ENCODE assay signal across 24 cellular contexts in the genomic region with DNA sequence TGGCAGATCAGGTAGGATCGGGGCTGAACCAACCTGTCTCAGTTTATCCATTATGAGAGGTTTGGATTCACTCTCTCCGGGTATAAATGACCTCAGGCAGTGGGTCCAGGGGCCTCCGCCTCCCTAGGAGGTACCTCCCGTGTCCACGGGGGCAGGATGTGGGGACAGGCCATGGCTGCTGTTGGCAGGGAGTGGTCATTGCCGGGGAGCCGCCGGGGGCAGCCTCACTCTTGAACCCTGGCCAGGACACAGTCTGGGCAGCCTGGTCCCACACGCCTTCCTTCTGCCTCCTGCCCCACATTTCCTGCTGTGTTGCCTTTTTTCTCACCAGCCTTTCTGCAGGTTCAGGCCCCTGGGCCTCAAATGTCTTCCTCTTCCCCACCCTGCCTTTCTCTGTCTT. TPM values are rescaled to one million over a fixed set of nuclear protein-coding genes. Genes with fewer than 3 reads are reported as not detected.
A peak's percentile ranks its signal among the peaks of the same experiment; 100 is the strongest.
DNase-seq lines count a peak whose midpoint lies in the region; ATAC-seq and TF ChIP-seq lines count a peak whose summit lies in the region.
"Had no signal": no experiment of that assay in that cellular context is flagged by ENCODE, and none has a peak within 500 bp of the region (broad histone marks: within the 10 kb centered on the region; RNA-seq: fewer than 3 reads in every experiment).

No MANE protein-coding gene starts in this region.

- H3F3A ChIP-seq in smooth muscle cell (ENCODE audit: low read depth) = no peaks in the 10 kb centered on the region

- H3K4me1 Mint-ChIP-seq in endothelial cell (ENCODE audit: unreplicated experiment) = peaks cover 4% of the 10 kb centered on the region
- H3K4me1 Mint-ChIP-seq in stimulated activated effector memory CD8-positive, alpha-beta T cell treated with anti-CD3 and anti-CD28 coated beads, Interleukin-12 subunit alpha, Interleukin-12 subunit beta, amount 100 ng/mL, for 72 hours = no peaks in the 10 kb centered on the region

- WGBS in smooth muscle cell (ENCODE audit: low lambda C conversion rate) = 95% methylated on average over 9 of the region's 9 CpGs

- H3K4me3 Mint-ChIP-seq in endothelial cell (ENCODE audit: unreplicated experiment) = peak overlapping the region; percentile 42
- H3K4me3 Mint-ChIP-seq in stimulated activated effector memory CD8-positive, alpha-beta T cell treated with anti-CD3 and anti-CD28 coated beads, Interleukin-12 subunit alpha, Interleukin-12 subunit beta, amount 100 ng/mL, for 72 hours = no peak overlapping the region
- H3K4me3 Mint-ChIP-seq: CD4-positive, alpha-beta T cell; HFFc6; IgD-negative memory B cell had no signal

- no peak for DNase-seq in AG04450 (ENCODE audit: low read depth, low spot score)
- no peak for DNase-seq in endothelial cell (ENCODE audit: low spot score)
- no peak for DNase-seq in stimulated activated effector memory CD8-positive, alpha-beta T cell treated with anti-CD3 and anti-CD28 coated beads, Interleukin-12 subunit alpha, Interleukin-12 subunit beta, amount 100 ng/mL, for 72 hours (ENCODE audit: low spot score in 2 of 2)
- no peak for DNase-seq in smooth muscle cell (lab: John Stamatoyannopoulos, UW; ENCODE audit: unreplicated experiment)
- no peak for DNase-seq in ascending aorta (ENCODE audit: low spot score in 2 of 2)
- no peak for DNase-seq in activated CD8-positive, alpha-beta memory T cell treated with anti-CD3 and anti-CD28 coated beads for 24 hours
- DNase-seq: AML-193; CD4-positive, alpha-beta T cell; DMS53; H7; HFFc6; NCI-H1092; NCI-H1436; NCI-H187; NCI-H2081 treated with DMSO at 0.1 percent for 48 hours; NCI-H2171; NCI-H226; NCI-H510A; NCI-H69; SHP77 had no signal

- TF ChIP-seq CTCF in AG04450 (IDR thresholded peaks at IDR 0.05; ENCODE audit: low read depth, low read length) (no peak), HEK293 (tag by site-specific recombination; IDR thresholded peaks at IDR 0.05) (no peak), endothelial cell (IDR thresholded peaks at IDR 0.05; ENCODE audit: unreplicated experiment) (no peak), smooth muscle cell (IDR thresholded peaks at IDR 0.05; ENCODE audit: borderline replicate concordance, insufficient read depth, poor library complexity, severe bottlenecking) (no peak), ascending aorta (IDR thresholded peaks at IDR 0.05) (no peak)

- H2AFZ ChIP-seq in smooth muscle cell (ENCODE audit: low read depth) = no peak overlapping the region

- H3K4me1 ChIP-seq in HEK293 (ENCODE audit: control insufficient read depth, insufficient read depth, low read length) (no peaks in the 10 kb centered on the region), smooth muscle cell (ENCODE audit: low read depth) (no peaks in the 10 kb centered on the region), ascending aorta (no peaks in the 10 kb centered on the region)

- peaks cover 39% of the 10 kb centered on the region for H3K36me3 Mint-ChIP-seq in endothelial cell (ENCODE audit: low read depth, unreplicated experiment)
- peaks cover 62% of the 10 kb centered on the region for H3K36me3 Mint-ChIP-seq in stimulated activated effector memory CD8-positive, alpha-beta T cell treated with anti-CD3 and anti-CD28 coated beads, Interleukin-12 subunit alpha, Interleukin-12 subunit beta, amount 100 ng/mL, for 72 hours

- H3K4me3 ChIP-seq in AG04450 (ENCODE audit: low read depth, low read length) (no peak overlapping the region), HEK293 (ENCODE audit: low read depth, low read length) (no peak overlapping the region), smooth muscle cell (no peak overlapping the region), ascending aorta (no peak overlapping the region)
- H3K4me3 ChIP-seq: BLaER1 treated with 17β-estradiol and CSF1 and Interleukin-3, amounts not matched to agents 10 nM and 100 nM had no signal

- ATAC-seq in stimulated activated effector memory CD8-positive, alpha-beta T cell treated with anti-CD3 and anti-CD28 coated beads, Interleukin-12 subunit alpha, Interleukin-12 subunit beta, amount 100 ng/mL, for 72 hours = no peak

- H3K4me2 ChIP-seq in smooth muscle cell = no peak overlapping the region
- H3K4me2 ChIP-seq: BLaER1 treated with 17β-estradiol and CSF1 and Interleukin-3, amounts not matched to agents 10 nM and 100 nM had no signal

- peaks cover 9% of the 10 kb centered on the region for H3K27me3 Mint-ChIP-seq in endothelial cell (ENCODE audit: unreplicated experiment)
- H3K27me3 Mint-ChIP-seq: CD4-positive, alpha-beta T cell; IgD-negative memory B cell had no signal

- CTCF ChIA-PET in AG04450 (lab: Charles Lee) = no interaction called here
- CTCF ChIA-PET in HEK293 (lab: Yijun Ruan, JAX) = no interaction called here

- no peaks in the 10 kb centered on the region for H3K9me3 Mint-ChIP-seq in endothelial cell (ENCODE audit: unreplicated experiment)
- no peaks in the 10 kb centered on the region for H3K9me3 Mint-ChIP-seq in stimulated activated effector memory CD8-positive, alpha-beta T cell treated with anti-CD3 and anti-CD28 coated beads, Interleukin-12 subunit alpha, Interleukin-12 subunit beta, amount 100 ng/mL, for 72 hours
- H3K9me3 Mint-ChIP-seq: CD4-positive, alpha-beta T cell; HFFc6; IgD-negative memory B cell had no signal

- H3K27ac ChIP-seq in AG04450 (ENCODE audit: low read depth, low read length) (peak overlapping the region; percentile 21), HEK293 (ENCODE audit: extremely low read depth, low read depth, low read length) (no peak overlapping the region), smooth muscle cell (ENCODE audit: low read depth) (no peak overlapping the region), ascending aorta (no peak overlapping the region)
- H3K27ac ChIP-seq: BLaER1 treated with 17β-estradiol and CSF1 and Interleukin-3, amounts not matched to agents 10 nM and 100 nM; RWPE1 had no signal

- H3K9ac ChIP-seq in smooth muscle cell (ENCODE audit: low read depth) = no peak overlapping the region
- H3K9ac ChIP-seq: BLaER1 treated with 17β-estradiol and CSF1 and Interleukin-3, amounts not matched to agents 10 nM and 100 nM had no signal

- H3K27ac Mint-ChIP-seq in endothelial cell (ENCODE audit: unreplicated experiment) = no peak overlapping the region
- peak overlapping the region; percentile 39 for H3K27ac Mint-ChIP-seq in stimulated activated effector memory CD8-positive, alpha-beta T cell treated with anti-CD3 and anti-CD28 coated beads, Interleukin-12 subunit alpha, Interleukin-12 subunit beta, amount 100 ng/mL, for 72 hours
- H3K27ac Mint-ChIP-seq: CD4-positive, alpha-beta T cell; HFFc6; IgD-negative memory B cell had no signal

- intact Hi-C loops in ascending aorta (cut with DNase I) = no loop called here

- H3K27me3 ChIP-seq in AG04450 (ENCODE audit: control insufficient read depth, insufficient read depth, low read length) (no peaks in the 10 kb centered on the region), smooth muscle cell (ENCODE audit: low read depth) (no peaks in the 10 kb centered on the region), ascending aorta (no peaks in the 10 kb centered on the region)
- H3K27me3 ChIP-seq: BLaER1 treated with 17β-estradiol and CSF1 and Interleukin-3, amounts not matched to agents 10 nM and 100 nM had no signal

- H4K20me1 ChIP-seq in smooth muscle cell (ENCODE audit: low read depth) = peaks cover 3% of the 10 kb centered on the region

- H3K9me3 ChIP-seq in AG04450 (ENCODE audit: control insufficient read depth, insufficient read depth, low read length) (no peaks in the 10 kb centered on the region; the same call in 1 of the 2 replicates), HEK293 (ENCODE audit: control insufficient read depth, insufficient read depth, low read depth, low read length) (no peaks in the 10 kb centered on the region), smooth muscle cell (replicated peaks; ENCODE audit: low read depth) (no peaks in the 10 kb centered on the region), ascending aorta (no peaks in the 10 kb centered on the region)
- H3K9me3 ChIP-seq: BLaER1 treated with 17β-estradiol and CSF1 and Interleukin-3, amounts not matched to agents 10 nM and 100 nM had no signal

- POLR2A ChIA-PET in AG04450 (lab: Yijun Ruan, JAX) (no interaction called here), HEK293 (lab: Yijun Ruan, JAX) (no interaction called here)

- H3K79me2 ChIP-seq in smooth muscle cell (ENCODE audit: low read depth) = no peaks in the 10 kb centered on the region

- H3K36me3 ChIP-seq in HEK293 (ENCODE audit: control insufficient read depth in 2 of 2, insufficient read depth in 1 of 2, low read length in 2 of 2) (peaks cover 23 to 70% of the 10 kb centered on the region in 2 experiments), smooth muscle cell (ENCODE audit: low read depth) (peaks cover 8% of the 10 kb centered on the region), ascending aorta (peaks cover 68 to 71% of the 10 kb centered on the region in 2 donors)

TF ChIP-seq in HEK293, 187 proteins besides CTCF, POLR2A, EP300 and RAD21:
- TF ChIP-seq PRDM1 (tag by site-specific recombination; IDR thresholded peaks at IDR 0.05) = 0 out of 2 replicates have a peak, but pooled peaks have one; percentile 13
- TF ChIP-seq ZNF157 (tag by site-specific recombination; IDR thresholded peaks at IDR 0.05) = no peak
TF ChIP-seq in HEK293: peak in this region for 1.

RNA-seq across cellular contexts. Expression of gene ZC3H7B, which starts 30.9 kb away (rescaled TPM):
- polyA plus RNA-seq in AG04450 (2011; rRNA removed) (55.3 and 68.7 TPM in 2 replicates), smooth muscle cell (3.7 and 5.5 TPM in 2 replicates)
- polyA minus RNA-seq in AG04450 (2011; rRNA and poly(A)+ RNA removed) = 55.6 and 71.7 TPM in 2 replicates
- total RNA-seq in endothelial cell (ENCODE audit: unreplicated experiment) (69.2 TPM), smooth muscle cell (20.3 and 20.6 TPM in 2 replicates), ascending aorta (54.9 TPM)

RNA-seq across cellular contexts. Expression of gene RANGAP1, which starts 46.2 kb away (rescaled TPM):
- 75.8 and 94.9 TPM in 2 replicates for polyA plus RNA-seq in AG04450 (2011; rRNA removed)
- 89.5 and 115 TPM in 2 replicates for polyA minus RNA-seq in AG04450 (2011; rRNA and poly(A)+ RNA removed)
- 71.5 TPM for total RNA-seq in endothelial cell (ENCODE audit: unreplicated experiment)
- total RNA-seq in smooth muscle cell = 20.6 and 24.8 TPM in 2 replicates
- 21.7 and 38.4 TPM in 2 replicates for polyA plus RNA-seq in smooth muscle cell
- total RNA-seq in ascending aorta = 49.8 TPM

RNA-seq across cellular contexts. Expression of gene TEF, which starts 49.5 kb away (rescaled TPM):
- polyA plus RNA-seq in AG04450 (2011; rRNA removed) = 13.7 and 18.3 TPM in 2 replicates
- 30.0 and 41.1 TPM in 2 replicates for polyA minus RNA-seq in AG04450 (2011; rRNA and poly(A)+ RNA removed)
- total RNA-seq in endothelial cell (ENCODE audit: unreplicated experiment) = 6.6 TPM
- 6.4 and 7.7 TPM in 2 replicates for total RNA-seq in smooth muscle cell
- polyA plus RNA-seq in smooth muscle cell = 7.6 and 9.0 TPM in 2 replicates
- total RNA-seq in ascending aorta = 20.2 TPM
